ENCODE assay signal across 1 cellular context in the genomic region with DNA sequence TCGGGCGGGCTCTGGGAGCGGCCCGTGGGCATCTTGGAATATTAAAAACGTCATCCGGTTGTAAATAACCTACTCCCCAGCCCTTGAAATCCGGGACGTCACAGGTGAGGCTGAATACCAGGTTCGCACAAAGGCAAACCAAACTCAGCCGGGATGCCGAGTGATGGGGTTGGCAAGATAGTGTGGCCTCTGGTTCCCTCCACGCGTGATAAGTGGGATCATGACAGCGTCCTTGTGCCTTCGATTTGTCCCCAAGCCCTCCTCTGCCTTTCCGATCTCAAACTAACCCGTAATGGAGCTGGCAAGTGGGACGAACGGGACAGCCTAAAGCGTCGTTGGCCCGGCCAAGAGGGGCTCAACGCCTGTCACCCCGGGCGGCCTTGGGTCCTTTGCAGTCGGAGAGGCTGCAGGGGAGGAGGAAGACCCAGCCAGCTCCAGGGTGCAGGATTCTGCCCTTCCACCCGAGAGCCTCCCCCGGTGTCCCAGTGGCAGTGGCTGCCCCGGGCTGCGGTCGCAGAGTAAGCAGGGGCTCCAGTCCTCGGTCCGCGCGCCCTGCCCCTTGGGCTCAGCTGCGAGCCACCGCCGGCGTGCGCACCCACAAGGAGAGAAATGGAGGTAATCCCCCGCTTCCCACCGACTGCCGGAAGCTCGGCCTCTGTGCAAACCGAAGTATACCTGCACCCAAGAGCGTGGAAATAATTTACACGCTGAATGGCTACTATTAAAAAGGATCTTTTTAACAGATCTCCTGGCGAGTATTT.
TF ChIP-seq lines count a peak whose summit lies in the region.

No MANE protein-coding gene starts in this region.

TF ChIP-seq in SK-N-SH treated with all-trans-retinoic acid at 6 μM for 48 hours, 23 proteins besides CTCF, POLR2A, EP300 and RAD21 (continued from another document):
- TF ChIP-seq, protein P1, sequence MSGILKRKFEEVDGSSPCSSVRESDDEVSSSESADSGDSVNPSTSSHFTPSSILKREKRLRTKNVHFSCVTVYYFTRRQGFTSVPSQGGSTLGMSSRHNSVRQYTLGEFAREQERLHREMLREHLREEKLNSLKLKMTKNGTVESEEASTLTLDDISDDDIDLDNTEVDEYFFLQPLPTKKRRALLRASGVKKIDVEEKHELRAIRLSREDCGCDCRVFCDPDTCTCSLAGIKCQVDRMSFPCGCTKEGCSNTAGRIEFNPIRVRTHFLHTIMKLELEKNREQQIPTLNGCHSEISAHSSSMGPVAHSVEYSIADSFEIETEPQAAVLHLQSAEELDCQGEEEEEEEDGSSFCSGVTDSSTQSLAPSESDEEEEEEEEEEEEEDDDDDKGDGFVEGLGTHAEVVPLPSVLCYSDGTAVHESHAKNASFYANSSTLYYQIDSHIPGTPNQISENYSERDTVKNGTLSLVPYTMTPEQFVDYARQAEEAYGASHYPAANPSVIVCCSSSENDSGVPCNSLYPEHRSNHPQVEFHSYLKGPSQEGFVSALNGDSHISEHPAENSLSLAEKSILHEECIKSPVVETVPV (CRISPR knock-in tag; IDR thresholded peaks at IDR 0.05): no peak
- TF ChIP-seq ISL1 (CRISPR knock-in tag; IDR thresholded peaks at IDR 0.05) (no peak), ZNF565 (CRISPR knock-in tag; conservative IDR thresholded peaks at IDR 0.05; ENCODE audit: low read depth) (no peak)
